In the genomic region with DNA sequence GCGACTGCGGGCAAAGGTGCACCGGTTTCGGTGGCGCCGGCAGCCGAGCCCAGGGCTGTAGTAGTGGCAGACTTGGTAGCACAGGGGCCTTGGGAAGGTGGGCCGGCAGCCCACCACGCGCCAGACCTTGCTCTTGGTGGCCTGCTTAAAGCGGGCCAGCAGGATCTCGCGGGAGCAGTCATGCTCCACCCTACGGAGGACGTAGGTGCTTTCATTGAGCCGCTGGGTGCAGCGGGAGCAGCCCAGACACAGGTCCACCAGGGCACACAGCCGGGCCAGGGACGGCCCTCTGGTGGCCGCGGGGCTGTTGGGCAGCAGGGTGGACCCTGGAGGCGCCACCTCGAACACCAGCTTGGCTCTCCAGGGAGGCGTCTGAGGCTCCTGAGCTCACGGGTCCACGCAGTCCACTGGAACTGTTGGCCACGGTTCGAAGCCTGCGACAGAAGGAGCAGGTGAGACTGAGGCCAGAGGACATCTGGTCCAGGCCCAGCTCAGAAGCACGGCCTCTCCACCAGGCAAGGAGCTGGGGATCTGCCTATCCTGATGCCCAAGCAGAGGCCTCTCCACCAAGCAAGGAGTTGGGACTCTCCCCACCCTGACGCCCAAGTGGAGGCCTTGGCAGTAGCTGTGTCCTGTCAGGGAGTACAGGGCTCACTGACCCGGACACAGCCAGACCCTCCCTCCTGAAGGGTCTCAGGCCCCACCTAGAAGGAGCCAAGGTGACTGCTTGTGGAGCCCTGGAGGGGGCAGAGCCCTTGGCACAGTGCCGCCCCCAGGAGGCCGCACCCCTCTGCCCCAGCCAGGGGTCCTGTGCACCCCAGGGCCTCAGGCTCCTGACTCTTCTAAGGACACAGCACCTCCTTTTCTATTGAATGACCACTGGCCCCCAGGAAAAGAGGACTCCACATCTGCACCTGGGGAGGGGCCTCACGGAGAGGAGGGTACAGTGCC, we compare ENCODE assay signal across 1 cellular context.
TF ChIP-seq lines count a peak whose summit lies in the region.

No MANE protein-coding gene starts in this region.

TF ChIP-seq in HepG2, 621 proteins besides CTCF, POLR2A, EP300 and RAD21 (continued from another document and continues in another):
- TF ChIP-seq ZMYM4 (CRISPR knock-in tag; IDR thresholded peaks at IDR 0.05) (no peak; the same call in 1 of the 2 replicates), PRMT3 (CRISPR knock-in tag; IDR thresholded peaks at IDR 0.05; ENCODE audit: borderline replicate concordance, low read depth) (no peak), HES4 (CRISPR knock-in tag; IDR thresholded peaks at IDR 0.05; ENCODE audit: borderline replicate concordance) (0 out of 2 replicates have a peak, but pooled peaks have one; percentile 79), CBX5 (CRISPR knock-in tag; IDR thresholded peaks at IDR 0.05; ENCODE audit: borderline replicate concordance) (0 out of 2 replicates have a peak, but pooled peaks have one; percentile 32), RARG (CRISPR knock-in tag; IDR thresholded peaks at IDR 0.05; ENCODE audit: low read depth) (no peak), RAD51 (IDR thresholded peaks at IDR 0.05; ENCODE audit: borderline replicate concordance) (no peak), CCAR2 (optimal IDR thresholded peaks at IDR 0.05; ENCODE audit: low read depth, low read length) (no peak), ZC3H13 (CRISPR knock-in tag; IDR thresholded peaks at IDR 0.05) (no peak), TSC22D2 (CRISPR knock-in tag; IDR thresholded peaks at IDR 0.05; ENCODE audit: borderline replicate concordance) (no peak), ZNF598 (CRISPR knock-in tag; IDR thresholded peaks at IDR 0.05; ENCODE audit: borderline replicate concordance) (no peak), FOXK2 (IDR thresholded peaks at IDR 0.05) (no peak)
- TF ChIP-seq, protein P1, sequence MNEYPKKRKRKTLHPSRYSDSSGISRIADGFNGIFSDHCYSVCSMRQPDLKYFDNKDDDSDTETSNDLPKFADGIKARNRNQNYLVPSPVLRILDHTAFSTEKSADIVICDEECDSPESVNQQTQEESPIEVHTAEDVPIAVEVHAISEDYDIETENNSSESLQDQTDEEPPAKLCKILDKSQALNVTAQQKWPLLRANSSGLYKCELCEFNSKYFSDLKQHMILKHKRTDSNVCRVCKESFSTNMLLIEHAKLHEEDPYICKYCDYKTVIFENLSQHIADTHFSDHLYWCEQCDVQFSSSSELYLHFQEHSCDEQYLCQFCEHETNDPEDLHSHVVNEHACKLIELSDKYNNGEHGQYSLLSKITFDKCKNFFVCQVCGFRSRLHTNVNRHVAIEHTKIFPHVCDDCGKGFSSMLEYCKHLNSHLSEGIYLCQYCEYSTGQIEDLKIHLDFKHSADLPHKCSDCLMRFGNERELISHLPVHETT (CRISPR knock-in tag; conservative IDR thresholded peaks at IDR 0.05), result 0 out of 2 replicates have a peak, but pooled peaks have one; percentile 57
- TF ChIP-seq, protein P2, sequence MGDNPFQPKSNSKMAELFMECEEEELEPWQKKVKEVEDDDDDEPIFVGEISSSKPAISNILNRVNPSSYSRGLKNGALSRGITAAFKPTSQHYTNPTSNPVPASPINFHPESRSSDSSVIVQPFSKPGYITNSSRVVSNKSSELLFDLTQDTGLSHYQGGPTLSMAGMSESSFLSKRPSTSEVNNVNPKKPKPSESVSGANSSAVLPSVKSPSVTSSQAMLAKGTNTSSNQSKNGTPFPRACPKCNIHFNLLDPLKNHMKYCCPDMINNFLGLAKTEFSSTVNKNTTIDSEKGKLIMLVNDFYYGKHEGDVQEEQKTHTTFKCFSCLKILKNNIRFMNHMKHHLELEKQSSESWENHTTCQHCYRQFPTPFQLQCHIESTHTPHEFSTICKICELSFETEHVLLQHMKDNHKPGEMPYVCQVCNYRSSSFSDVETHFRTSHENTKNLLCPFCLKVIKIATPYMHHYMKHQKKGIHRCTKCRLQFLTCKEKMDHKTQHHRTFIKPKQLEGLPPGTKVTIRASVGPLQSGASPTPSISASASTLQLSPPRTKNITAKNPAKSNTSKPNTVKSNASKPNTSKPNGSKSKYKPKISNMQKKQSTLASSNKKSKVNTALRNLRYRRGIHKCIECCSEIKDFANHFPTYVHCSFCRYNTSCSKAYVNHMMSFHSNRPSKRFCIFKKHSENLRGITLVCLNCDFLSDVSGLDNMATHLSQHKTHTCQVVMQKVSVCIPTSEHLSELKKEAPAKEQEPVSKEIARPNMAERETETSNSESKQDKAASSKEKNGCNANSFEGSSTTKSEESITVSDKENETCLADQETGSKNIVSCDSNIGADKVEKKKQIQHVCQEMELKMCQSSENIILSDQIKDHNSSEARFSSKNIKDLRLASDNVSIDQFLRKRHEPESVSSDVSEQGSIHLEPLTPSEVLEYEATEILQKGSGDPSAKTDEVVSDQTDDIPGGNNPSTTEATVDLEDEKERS (CRISPR knock-in tag; IDR thresholded peaks at IDR 0.05), result no peak
- TF ChIP-seq, protein P3, sequence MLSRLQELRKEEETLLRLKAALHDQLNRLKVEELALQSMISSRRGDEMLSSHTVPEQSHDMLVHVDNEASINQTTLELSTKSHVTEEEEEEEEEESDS (CRISPR knock-in tag; IDR thresholded peaks at IDR 0.05; ENCODE audit: borderline replicate concordance), result no peak
- TF ChIP-seq, protein P4, sequence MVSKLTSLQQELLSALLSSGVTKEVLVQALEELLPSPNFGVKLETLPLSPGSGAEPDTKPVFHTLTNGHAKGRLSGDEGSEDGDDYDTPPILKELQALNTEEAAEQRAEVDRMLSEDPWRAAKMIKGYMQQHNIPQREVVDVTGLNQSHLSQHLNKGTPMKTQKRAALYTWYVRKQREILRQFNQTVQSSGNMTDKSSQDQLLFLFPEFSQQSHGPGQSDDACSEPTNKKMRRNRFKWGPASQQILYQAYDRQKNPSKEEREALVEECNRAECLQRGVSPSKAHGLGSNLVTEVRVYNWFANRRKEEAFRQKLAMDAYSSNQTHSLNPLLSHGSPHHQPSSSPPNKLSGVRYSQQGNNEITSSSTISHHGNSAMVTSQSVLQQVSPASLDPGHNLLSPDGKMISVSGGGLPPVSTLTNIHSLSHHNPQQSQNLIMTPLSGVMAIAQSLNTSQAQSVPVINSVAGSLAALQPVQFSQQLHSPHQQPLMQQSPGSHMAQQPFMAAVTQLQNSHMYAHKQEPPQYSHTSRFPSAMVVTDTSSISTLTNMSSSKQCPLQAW (CRISPR knock-in tag; IDR thresholded peaks at IDR 0.05), result peak; percentile 75; the same call in 1 of the 2 replicates
- TF ChIP-seq, protein P5, sequence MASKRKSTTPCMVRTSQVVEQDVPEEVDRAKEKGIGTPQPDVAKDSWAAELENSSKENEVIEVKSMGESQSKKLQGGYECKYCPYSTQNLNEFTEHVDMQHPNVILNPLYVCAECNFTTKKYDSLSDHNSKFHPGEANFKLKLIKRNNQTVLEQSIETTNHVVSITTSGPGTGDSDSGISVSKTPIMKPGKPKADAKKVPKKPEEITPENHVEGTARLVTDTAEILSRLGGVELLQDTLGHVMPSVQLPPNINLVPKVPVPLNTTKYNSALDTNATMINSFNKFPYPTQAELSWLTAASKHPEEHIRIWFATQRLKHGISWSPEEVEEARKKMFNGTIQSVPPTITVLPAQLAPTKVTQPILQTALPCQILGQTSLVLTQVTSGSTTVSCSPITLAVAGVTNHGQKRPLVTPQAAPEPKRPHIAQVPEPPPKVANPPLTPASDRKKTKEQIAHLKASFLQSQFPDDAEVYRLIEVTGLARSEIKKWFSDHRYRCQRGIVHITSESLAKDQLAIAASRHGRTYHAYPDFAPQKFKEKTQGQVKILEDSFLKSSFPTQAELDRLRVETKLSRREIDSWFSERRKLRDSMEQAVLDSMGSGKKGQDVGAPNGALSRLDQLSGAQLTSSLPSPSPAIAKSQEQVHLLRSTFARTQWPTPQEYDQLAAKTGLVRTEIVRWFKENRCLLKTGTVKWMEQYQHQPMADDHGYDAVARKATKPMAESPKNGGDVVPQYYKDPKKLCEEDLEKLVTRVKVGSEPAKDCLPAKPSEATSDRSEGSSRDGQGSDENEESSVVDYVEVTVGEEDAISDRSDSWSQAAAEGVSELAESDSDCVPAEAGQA (IDR thresholded peaks at IDR 0.05; ENCODE audit: low read depth), result peak; percentile 6; the same call in 1 of the 2 replicates
- TF ChIP-seq, protein P5 (CRISPR knock-in tag; IDR thresholded peaks at IDR 0.05; ENCODE audit: borderline replicate concordance), result no peak
- TF ChIP-seq, protein P6, sequence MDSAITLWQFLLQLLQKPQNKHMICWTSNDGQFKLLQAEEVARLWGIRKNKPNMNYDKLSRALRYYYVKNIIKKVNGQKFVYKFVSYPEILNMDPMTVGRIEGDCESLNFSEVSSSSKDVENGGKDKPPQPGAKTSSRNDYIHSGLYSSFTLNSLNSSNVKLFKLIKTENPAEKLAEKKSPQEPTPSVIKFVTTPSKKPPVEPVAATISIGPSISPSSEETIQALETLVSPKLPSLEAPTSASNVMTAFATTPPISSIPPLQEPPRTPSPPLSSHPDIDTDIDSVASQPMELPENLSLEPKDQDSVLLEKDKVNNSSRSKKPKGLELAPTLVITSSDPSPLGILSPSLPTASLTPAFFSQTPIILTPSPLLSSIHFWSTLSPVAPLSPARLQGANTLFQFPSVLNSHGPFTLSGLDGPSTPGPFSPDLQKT (CRISPR knock-in tag; IDR thresholded peaks at IDR 0.05; ENCODE audit: borderline replicate concordance), result no peak
- TF ChIP-seq, protein P7, sequence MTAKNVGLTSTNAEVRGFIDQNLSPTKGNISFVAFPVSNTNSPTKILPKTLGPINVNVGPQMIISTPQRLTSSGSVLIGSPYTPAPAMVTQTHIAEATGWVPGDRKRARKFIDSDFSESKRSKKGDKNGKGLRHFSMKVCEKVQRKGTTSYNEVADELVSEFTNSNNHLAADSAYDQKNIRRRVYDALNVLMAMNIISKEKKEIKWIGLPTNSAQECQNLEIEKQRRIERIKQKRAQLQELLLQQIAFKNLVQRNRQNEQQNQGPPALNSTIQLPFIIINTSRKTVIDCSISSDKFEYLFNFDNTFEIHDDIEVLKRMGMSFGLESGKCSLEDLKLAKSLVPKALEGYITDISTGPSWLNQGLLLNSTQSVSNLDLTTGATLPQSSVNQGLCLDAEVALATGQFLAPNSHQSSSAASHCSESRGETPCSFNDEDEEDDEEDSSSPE (CRISPR knock-in tag; IDR thresholded peaks at IDR 0.05), result 0 out of 2 replicates have a peak, but pooled peaks have one; percentile 41
- TF ChIP-seq, protein P8, sequence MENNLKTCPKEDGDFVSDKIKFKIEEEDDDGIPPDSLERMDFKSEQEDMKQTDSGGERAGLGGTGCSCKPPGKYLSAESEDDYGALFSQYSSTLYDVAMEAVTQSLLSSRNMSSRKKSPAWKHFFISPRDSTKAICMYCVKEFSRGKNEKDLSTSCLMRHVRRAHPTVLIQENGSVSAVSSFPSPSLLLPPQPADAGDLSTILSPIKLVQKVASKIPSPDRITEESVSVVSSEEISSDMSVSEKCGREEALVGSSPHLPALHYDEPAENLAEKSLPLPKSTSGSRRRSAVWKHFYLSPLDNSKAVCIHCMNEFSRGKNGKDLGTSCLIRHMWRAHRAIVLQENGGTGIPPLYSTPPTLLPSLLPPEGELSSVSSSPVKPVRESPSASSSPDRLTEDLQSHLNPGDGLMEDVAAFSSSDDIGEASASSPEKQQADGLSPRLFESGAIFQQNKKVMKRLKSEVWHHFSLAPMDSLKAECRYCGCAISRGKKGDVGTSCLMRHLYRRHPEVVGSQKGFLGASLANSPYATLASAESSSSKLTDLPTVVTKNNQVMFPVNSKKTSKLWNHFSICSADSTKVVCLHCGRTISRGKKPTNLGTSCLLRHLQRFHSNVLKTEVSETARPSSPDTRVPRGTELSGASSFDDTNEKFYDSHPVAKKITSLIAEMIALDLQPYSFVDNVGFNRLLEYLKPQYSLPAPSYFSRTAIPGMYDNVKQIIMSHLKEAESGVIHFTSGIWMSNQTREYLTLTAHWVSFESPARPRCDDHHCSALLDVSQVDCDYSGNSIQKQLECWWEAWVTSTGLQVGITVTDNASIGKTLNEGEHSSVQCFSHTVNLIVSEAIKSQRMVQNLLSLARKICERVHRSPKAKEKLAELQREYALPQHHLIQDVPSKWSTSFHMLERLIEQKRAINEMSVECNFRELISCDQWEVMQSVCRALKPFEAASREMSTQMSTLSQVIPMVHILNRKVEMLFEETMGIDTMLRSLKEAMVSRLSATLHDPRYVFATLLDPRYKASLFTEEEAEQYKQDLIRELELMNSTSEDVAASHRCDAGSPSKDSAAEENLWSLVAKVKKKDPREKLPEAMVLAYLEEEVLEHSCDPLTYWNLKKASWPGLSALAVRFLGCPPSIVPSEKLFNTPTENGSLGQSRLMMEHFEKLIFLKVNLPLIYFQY (CRISPR knock-in tag; IDR thresholded peaks at IDR 0.05; ENCODE audit: borderline replicate concordance), result no peak; the same call in 1 of the 2 replicates
- TF ChIP-seq, protein P9, sequence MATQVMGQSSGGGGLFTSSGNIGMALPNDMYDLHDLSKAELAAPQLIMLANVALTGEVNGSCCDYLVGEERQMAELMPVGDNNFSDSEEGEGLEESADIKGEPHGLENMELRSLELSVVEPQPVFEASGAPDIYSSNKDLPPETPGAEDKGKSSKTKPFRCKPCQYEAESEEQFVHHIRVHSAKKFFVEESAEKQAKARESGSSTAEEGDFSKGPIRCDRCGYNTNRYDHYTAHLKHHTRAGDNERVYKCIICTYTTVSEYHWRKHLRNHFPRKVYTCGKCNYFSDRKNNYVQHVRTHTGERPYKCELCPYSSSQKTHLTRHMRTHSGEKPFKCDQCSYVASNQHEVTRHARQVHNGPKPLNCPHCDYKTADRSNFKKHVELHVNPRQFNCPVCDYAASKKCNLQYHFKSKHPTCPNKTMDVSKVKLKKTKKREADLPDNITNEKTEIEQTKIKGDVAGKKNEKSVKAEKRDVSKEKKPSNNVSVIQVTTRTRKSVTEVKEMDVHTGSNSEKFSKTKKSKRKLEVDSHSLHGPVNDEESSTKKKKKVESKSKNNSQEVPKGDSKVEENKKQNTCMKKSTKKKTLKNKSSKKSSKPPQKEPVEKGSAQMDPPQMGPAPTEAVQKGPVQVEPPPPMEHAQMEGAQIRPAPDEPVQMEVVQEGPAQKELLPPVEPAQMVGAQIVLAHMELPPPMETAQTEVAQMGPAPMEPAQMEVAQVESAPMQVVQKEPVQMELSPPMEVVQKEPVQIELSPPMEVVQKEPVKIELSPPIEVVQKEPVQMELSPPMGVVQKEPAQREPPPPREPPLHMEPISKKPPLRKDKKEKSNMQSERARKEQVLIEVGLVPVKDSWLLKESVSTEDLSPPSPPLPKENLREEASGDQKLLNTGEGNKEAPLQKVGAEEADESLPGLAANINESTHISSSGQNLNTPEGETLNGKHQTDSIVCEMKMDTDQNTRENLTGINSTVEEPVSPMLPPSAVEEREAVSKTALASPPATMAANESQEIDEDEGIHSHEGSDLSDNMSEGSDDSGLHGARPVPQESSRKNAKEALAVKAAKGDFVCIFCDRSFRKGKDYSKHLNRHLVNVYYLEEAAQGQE (IDR thresholded peaks at IDR 0.05; ENCODE audit: borderline replicate concordance in 1 of 2, low read depth in 1 of 2, low read length in 2 of 2), result no peak
